Comparison of ENCODE assay signal across 3 cellular contexts in genomic region chr10:69883256-69883655, GRCh38.
TF ChIP-seq lines count a peak whose summit lies in the region.

No MANE protein-coding gene starts in this region.

TF ChIP-seq in WTC11, 78 proteins besides CTCF, POLR2A, EP300 and RAD21:
- TF ChIP-seq, protein P1, sequence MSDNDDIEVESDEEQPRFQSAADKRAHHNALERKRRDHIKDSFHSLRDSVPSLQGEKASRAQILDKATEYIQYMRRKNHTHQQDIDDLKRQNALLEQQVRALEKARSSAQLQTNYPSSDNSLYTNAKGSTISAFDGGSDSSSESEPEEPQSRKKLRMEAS (CRISPR knock-in tag; IDR thresholded peaks at IDR 0.05) = no peak

TF ChIP-seq in HepG2, 621 proteins besides CTCF, POLR2A, EP300 and RAD21 (continued from another document):
- no peak for TF ChIP-seq HOXA9 (CRISPR knock-in tag; IDR thresholded peaks at IDR 0.05; ENCODE audit: borderline replicate concordance)
- 0 out of 2 replicates have a peak, but pooled peaks have one; percentile 8 for TF ChIP-seq ZKSCAN1 (IDR thresholded peaks at IDR 0.05; ENCODE audit: low read length)
- no peak for TF ChIP-seq MBNL3 (CRISPR knock-in tag; conservative IDR thresholded peaks at IDR 0.05)
- peak; percentile 62 for TF ChIP-seq STAG1 (CRISPR knock-in tag; IDR thresholded peaks at IDR 0.05)

TF ChIP-seq in GM12891, 5 proteins besides CTCF, POLR2A, EP300 and RAD21:
- TF ChIP-seq PAX5 (IDR thresholded peaks at IDR 0.05; ENCODE audit: insufficient read depth, low read length, severe bottlenecking) (no peak), TAF1 (IDR thresholded peaks at IDR 0.05; ENCODE audit: low read depth, low read length) (no peak), POLR2AphosphoS5 (IDR thresholded peaks at IDR 0.05; ENCODE audit: low read depth, low read length) (no peak), POU2F2 (IDR thresholded peaks at IDR 0.05; ENCODE audit: low read depth, low read length) (no peak), SPI1 (IDR thresholded peaks at IDR 0.05; ENCODE audit: low read depth, low read length) (no peak)
